In genomic region chr18:69469444-69469919, GRCh38 we compare ENCODE assay signal across 8 cellular contexts.
A peak's percentile ranks its signal among the peaks of the same experiment; 100 is the strongest.
DNase-seq lines count a peak whose midpoint lies in the region; ATAC-seq and TF ChIP-seq lines count a peak whose summit lies in the region.

No MANE protein-coding gene starts in this region.

- no peaks in the 10 kb centered on the region for H3K9me3 ChIP-seq in Panc1 (ENCODE audit: control insufficient read depth, insufficient read depth, low read depth, low read length)

- H3K4me1 ChIP-seq in Panc1 (ENCODE audit: control insufficient read depth, insufficient read depth, low read length) = no peaks in the 10 kb centered on the region

- intact Hi-C loops in Panc1 (cut with micrococcal nuclease; ENCODE audit: unreplicated experiment) = no loop called here

- H3K4me3 ChIP-seq in Panc1 (ENCODE audit: low read depth in 2 of 2, low read length in 2 of 2) = no peak overlapping the region

- peak overlapping the region; percentile 48; the same call in 1 of the 2 replicates for H3K27ac ChIP-seq in C4-2B
- no peak overlapping the region for H3K27ac ChIP-seq in Panc1 (ENCODE audit: low read length)

- H3K36me3 ChIP-seq in Panc1 (ENCODE audit: control insufficient read depth, insufficient read depth, low read length) = no peaks in the 10 kb centered on the region

- BruUV-seq in Panc1 (replicated peaks; lab: Mats Ljungman, UMichigan) = no TSS peak

- peak; percentile 75 for ATAC-seq in GM21529 (IDR thresholded peaks at IDR 0.05; ENCODE audit: unreplicated experiment)
- no peak for ATAC-seq in Panc1
- no peak for ATAC-seq in HG03159 (IDR thresholded peaks at IDR 0.05; ENCODE audit: unreplicated experiment)

- TF ChIP-seq CTCF in C4-2B (conservative IDR thresholded peaks at IDR 0.05) = peak; percentile 82
- TF ChIP-seq CTCF in Panc1 (IDR thresholded peaks at IDR 0.05) = peak; percentile 42

- in situ Hi-C loops in Panc1 (cut with HindIII; ENCODE audit: low pct_unique_long_range_greater_than_20kb, low sequenced_read_pairs) = no loop called here

- H3K27me3 ChIP-seq in Panc1 (ENCODE audit: control insufficient read depth, insufficient read depth, low read length) = no peaks in the 10 kb centered on the region

- peak; percentile 2 for DNase-seq in Panc1 (ENCODE audit: low read depth, low spot score)
- peak; percentile 1 for DNase-seq in amniotic epithelial cell (ENCODE audit: low read depth)
- DNase-seq in stimulated activated CD4-positive, alpha-beta T cell treated with anti-CD3 and anti-CD28 coated beads, Interleukin-4, amount 100 ng/mL, for 24 hours = peak; percentile 56
- no peak for DNase-seq in DMS153 (lab: John Stamatoyannopoulos, UW)
- no peak for DNase-seq in NCI-H2227 treated with DMSO at 0.1 percent for 48 hours (lab: John Stamatoyannopoulos, UW)

- CTCF ChIA-PET in Panc1 (lab: Charles Lee) = no interaction called here

- POLR2A ChIA-PET in Panc1 (lab: Charles Lee) = no interaction called here

Comparison
In these comparisons a context has a peak if more than half of its experiments do, and no peak if none do; other contexts are left out.
1. DNase-seq: peak in Panc1 (single experiment), amniotic epithelial cell (single experiment) and stimulated activated CD4-positive, alpha-beta T cell treated with anti-CD3 and anti-CD28 coated beads, Interleukin-4, amount 100 ng/mL, for 24 hours (single experiment); none in DMS153 (single experiment) and NCI-H2227 treated with DMSO at 0.1 percent for 48 hours (single experiment).